In genomic region chr19:6056801-6057650, GRCh38 we compare ENCODE assay signal across 8 cellular contexts. TPM values are rescaled to one million over a fixed set of nuclear protein-coding genes. Genes with fewer than 3 reads are reported as not detected.
A peak's percentile ranks its signal among the peaks of the same experiment; 100 is the strongest.
DNase-seq lines count a peak whose midpoint lies in the region; ATAC-seq, FAIRE-seq and TF ChIP-seq lines count a peak whose summit lies in the region.

No MANE protein-coding gene starts in this region.

- H3K9me3 ChIP-seq in adipocyte (ENCODE audit: control insufficient read depth, low read length): no peaks in the 10 kb centered on the region

- DNase-seq in DMS53 treated with DMSO at 0.1 percent for 48 hours (lab: John Stamatoyannopoulos, UW; ENCODE audit: unreplicated experiment) (peak; percentile 82), NCI-H146 (lab: John Stamatoyannopoulos, UW) (peak; percentile 14), adipocyte (ENCODE audit: low read depth) (peak; percentile 95), Right ventricle myocardium inferior (ENCODE audit: missing footprints) (peak; percentile 88), pons (ENCODE audit: low spot score) (peak; percentile 68), D721Med (ENCODE audit: insufficient read length, low spot score) (no peak), iPS-NIHi11 (ENCODE audit: low spot score) (no peak)

- H3K4me1 ChIP-seq in adipocyte (ENCODE audit: control insufficient read depth, insufficient read depth, low read length): peaks cover 70% of the 10 kb centered on the region

- H3K4me3 ChIP-seq in adipocyte (ENCODE audit: low read length): peak overlapping the region; percentile 65

- H3K27me3 ChIP-seq in adipocyte (replicated peaks; ENCODE audit: control insufficient read depth, insufficient read depth, low read length): no peaks in the 10 kb centered on the region

- ATAC-seq in Right ventricle myocardium inferior: peak; percentile 87
- ATAC-seq in GM18520 (IDR thresholded peaks at IDR 0.05; ENCODE audit: unreplicated experiment): no peak

- H3K9ac ChIP-seq in adipocyte (ENCODE audit: low read length): peak overlapping the region; percentile 83

- intact Hi-C loops in Right ventricle myocardium inferior (cut with DNase I): loop anchor here (1.0 kb wide), 2 partner anchors 9 to 53 kb away; partner anchors contain the start of gene RFX2

- TF ChIP-seq CTCF in D721Med (IDR thresholded peaks at IDR 0.05; ENCODE audit: insufficient read depth, missing control alignments): no peak

- H3K36me3 ChIP-seq in adipocyte (ENCODE audit: control insufficient read depth, insufficient read depth, low read length, severe bottlenecking): no peaks in the 10 kb centered on the region

- FAIRE-seq in D721Med (lab: Jason Lieb, UNC): no peak

RNA-seq across cellular contexts. Expression of gene RFX2, which starts 53.3 kb away (rescaled TPM):
- 5.4 TPM for total RNA-seq in Right ventricle myocardium inferior

Comparison
In these comparisons a context has a peak if more than half of its experiments do, and no peak if none do; other contexts are left out.
1. DNase-seq: peak in DMS53 treated with DMSO at 0.1 percent for 48 hours (single experiment), NCI-H146 (single experiment), adipocyte (single experiment), Right ventricle myocardium inferior (single experiment) and pons (single experiment); none in D721Med (single experiment) and iPS-NIHi11 (single experiment).